9 cellular contexts compared by ENCODE assay signal in the genomic region with DNA sequence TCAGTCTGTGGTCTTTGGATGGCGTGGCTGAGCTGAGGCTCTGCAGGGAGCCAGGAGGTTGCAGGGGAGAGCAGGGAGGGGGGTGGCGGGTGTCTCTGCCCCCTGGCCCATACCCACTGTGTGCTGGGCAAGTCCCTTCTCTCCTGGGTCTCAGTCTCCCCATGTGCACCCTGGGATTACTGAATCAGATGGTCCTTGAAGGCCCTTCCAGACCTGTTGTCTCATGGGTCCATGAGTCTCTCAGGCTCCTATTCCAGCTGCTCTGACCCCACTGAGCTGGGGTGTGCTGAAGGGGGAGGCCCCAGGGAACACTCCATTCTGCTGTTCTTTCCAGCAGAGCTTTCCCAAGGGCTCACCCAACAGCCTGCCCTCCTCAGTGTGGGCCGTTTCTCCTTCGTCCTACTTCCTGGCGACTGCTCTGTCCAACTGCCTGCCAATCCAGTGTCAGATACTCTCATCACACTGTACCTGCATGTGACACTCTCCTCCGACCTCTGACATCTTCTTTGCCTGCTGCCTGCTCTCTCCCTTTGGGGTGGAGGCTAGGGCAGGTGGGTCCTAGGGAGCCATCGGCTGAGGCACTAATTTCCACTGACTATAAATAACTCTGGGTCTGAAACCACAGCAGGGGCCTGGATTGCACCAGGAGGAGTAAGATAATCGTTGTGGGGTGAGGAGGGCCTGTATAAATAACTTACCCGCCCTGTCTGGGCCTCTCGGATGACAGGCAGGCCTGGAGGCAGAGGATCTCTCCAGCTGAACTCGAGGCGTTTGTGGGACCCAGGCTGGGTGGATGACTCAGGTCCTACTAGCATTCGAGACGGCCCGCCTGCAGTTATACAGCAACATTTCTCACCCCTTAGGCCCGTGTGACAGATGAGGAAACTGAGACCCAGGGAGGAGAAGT.
DNase-seq lines count a peak whose midpoint lies in the region; ATAC-seq and TF ChIP-seq lines count a peak whose summit lies in the region.
"Had no signal": no experiment of that assay in that cellular context is flagged by ENCODE, and none has a peak within 500 bp of the region (broad histone marks: within the 10 kb centered on the region; RNA-seq: fewer than 3 reads in every experiment).

No MANE protein-coding gene starts in this region.

- CTCF ChIA-PET in mammary epithelial cell (lab: Charles Lee; ENCODE audit: low non-redundant PET): no interaction called here

- H4K20me1 ChIP-seq in mammary epithelial cell (ENCODE audit: insufficient read depth, low read length): no peaks in the 10 kb centered on the region

- H3K9ac ChIP-seq in mammary epithelial cell (ENCODE audit: insufficient read depth, low read length): no peak overlapping the region

- no peaks in the 10 kb centered on the region for H3K4me1 ChIP-seq in mammary epithelial cell (ENCODE audit: insufficient read depth, low read length)

- H3K9me3 ChIP-seq in WERI-Rb-1 (ENCODE audit: severe bottlenecking): no peaks in the 10 kb centered on the region
- no peaks in the 10 kb centered on the region for H3K9me3 ChIP-seq in mammary epithelial cell (replicated peaks; ENCODE audit: insufficient read depth, low read length)

- intact Hi-C loops in left ventricle myocardium superior (cut with micrococcal nuclease) (no loop called here), mammary epithelial cell (cut with micrococcal nuclease) (no loop called here)

- H3K4me3 ChIP-seq in WERI-Rb-1 (ENCODE audit: low read depth, low read length) (no peak overlapping the region), mammary epithelial cell (replicated peaks in 1 of 3; ENCODE audit: insufficient read depth in 1 of 3, low read depth in 2 of 3, low read length in 3 of 3) (no peak overlapping the region)

- DNase-seq in stimulated activated CD4-positive, alpha-beta T cell treated with anti-CD3 and anti-CD28 coated beads, Interleukin-1b, Interleukin-23, amount 100 ng/mL, for 48 hours: peak; percentile 22
- DNase-seq in stimulated activated CD4-positive, alpha-beta T cell treated with anti-CD3 and anti-CD28 coated beads, Interleukin-4, amount 100 ng/mL, for 24 hours: no peak
- DNase-seq in WERI-Rb-1 (peak; percentile 30), left ventricle myocardium superior (no peak), NCI-H510A (lab: John Stamatoyannopoulos, UW) (no peak), mammary epithelial cell (no peak), NCI-H69 (lab: John Stamatoyannopoulos, UW) (no peak), dermis blood vessel endothelial cell (no peak)
- DNase-seq: NCI-H1436 had no signal

- no peak overlapping the region for H2AFZ ChIP-seq in mammary epithelial cell (ENCODE audit: low read depth, low read length)

- H3K27ac ChIP-seq in WERI-Rb-1 (peak overlapping the region; percentile 4; the same call in 1 of the 2 replicates), mammary epithelial cell (ENCODE audit: insufficient read depth, low read depth, low read length) (no peak overlapping the region)

- no peaks in the 10 kb centered on the region for H3K27me3 ChIP-seq in WERI-Rb-1 (ENCODE audit: insufficient read depth, low read depth, severe bottlenecking)
- H3K27me3 ChIP-seq in mammary epithelial cell (ENCODE audit: insufficient read depth, low read length): no peaks in the 10 kb centered on the region

- no TSS peak for BruUV-seq in mammary epithelial cell (replicated peaks; lab: Mats Ljungman, UMichigan)

- H3K79me2 ChIP-seq in mammary epithelial cell (ENCODE audit: insufficient read depth, low read length): no peaks in the 10 kb centered on the region

- H3K36me3 ChIP-seq in WERI-Rb-1: no peaks in the 10 kb centered on the region
- no peaks in the 10 kb centered on the region for H3K36me3 ChIP-seq in mammary epithelial cell (ENCODE audit: insufficient read depth, low read length)

- in situ Hi-C loops in mammary epithelial cell (cut with MboI; ENCODE audit: low sequenced_read_pairs in 2 of 2): no loop called here

- TF ChIP-seq CTCF in WERI-Rb-1 (IDR thresholded peaks at IDR 0.05; ENCODE audit: low read depth, low read length) (no peak), mammary epithelial cell (conservative IDR thresholded peaks at IDR 0.05 in 1 of 2, IDR thresholded peaks at IDR 0.05 in 1 of 2; ENCODE audit: extremely low read depth in 1 of 2, insufficient read depth in 1 of 2, low read depth in 1 of 2, low read length in 2 of 2) (no peak)

- WGBS in mammary epithelial cell (ENCODE audit: low coverage, missing lambda C conversion rate): 62% methylated on average over 16 of the region's 16 CpGs

- ATAC-seq in left ventricle myocardium superior: peak; percentile 85

- dilution Hi-C loops in mammary epithelial cell (cut with HindIII; ENCODE audit: low sequenced_read_pairs): loop anchor here (5.0 kb wide), 2 partner anchors 51 to 469 kb away; no protein-coding TSS in a partner anchor

- H3K4me2 ChIP-seq in mammary epithelial cell (ENCODE audit: insufficient read depth, low read depth, low read length): no peak overlapping the region

Comparison
In these comparisons a context has a peak if more than half of its experiments do, and no peak if none do; other contexts are left out.
1. DNase-seq: peak in stimulated activated CD4-positive, alpha-beta T cell treated with anti-CD3 and anti-CD28 coated beads, Interleukin-1b, Interleukin-23, amount 100 ng/mL, for 48 hours (single experiment) and WERI-Rb-1 (single experiment); none in stimulated activated CD4-positive, alpha-beta T cell treated with anti-CD3 and anti-CD28 coated beads, Interleukin-4, amount 100 ng/mL, for 24 hours (single experiment), left ventricle myocardium superior (single experiment), NCI-H510A (single experiment), mammary epithelial cell (single experiment), NCI-H69 (single experiment) and dermis blood vessel endothelial cell (single experiment).